ENCODE assay signal across 1 cellular context in the genomic region with DNA sequence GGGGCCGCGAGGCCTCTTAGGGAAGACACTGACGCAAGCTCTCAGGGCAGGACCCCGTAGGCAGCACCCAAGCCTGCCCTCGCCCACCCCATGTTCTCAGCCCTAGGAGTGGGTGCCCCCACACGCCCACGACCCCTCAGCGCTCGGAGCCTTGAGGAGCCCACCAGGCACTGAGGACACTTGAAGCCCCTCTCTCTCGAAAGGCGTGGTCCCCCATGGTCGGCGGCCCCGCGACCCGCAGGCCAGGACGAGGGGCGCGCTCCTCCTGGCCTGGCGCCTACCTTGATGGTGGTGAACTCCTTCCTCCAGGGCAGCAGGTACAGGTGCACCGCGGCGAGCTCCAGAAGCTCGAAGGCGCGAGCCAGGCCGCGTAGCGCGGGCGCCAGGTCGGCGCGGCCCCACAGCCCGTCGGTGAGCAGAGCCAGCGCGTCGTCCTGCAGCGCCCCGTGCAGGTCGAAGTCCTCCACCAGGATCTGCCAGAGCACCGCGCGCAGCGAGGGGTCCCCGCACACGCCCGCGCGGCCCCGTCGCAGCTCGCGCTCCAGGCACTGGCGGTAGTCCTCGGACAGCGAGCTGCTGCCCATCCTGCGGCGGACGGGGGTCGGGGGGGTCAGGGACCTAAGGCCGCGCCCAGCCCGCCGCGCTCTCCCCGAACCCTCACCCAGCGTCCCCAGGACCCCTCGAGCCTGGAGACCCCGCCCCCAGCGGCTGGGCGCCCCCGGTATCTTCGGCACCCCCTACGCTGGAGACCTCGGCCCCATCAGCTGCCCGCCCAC.
A peak's percentile ranks its signal among the peaks of the same experiment; 100 is the strongest.
TF ChIP-seq lines count a peak whose summit lies in the region.

No MANE protein-coding gene starts in this region.

TF ChIP-seq in HepG2, 621 proteins besides CTCF, POLR2A, EP300 and RAD21 (continued from another document and continues in another):
- TF ChIP-seq, protein P1, sequence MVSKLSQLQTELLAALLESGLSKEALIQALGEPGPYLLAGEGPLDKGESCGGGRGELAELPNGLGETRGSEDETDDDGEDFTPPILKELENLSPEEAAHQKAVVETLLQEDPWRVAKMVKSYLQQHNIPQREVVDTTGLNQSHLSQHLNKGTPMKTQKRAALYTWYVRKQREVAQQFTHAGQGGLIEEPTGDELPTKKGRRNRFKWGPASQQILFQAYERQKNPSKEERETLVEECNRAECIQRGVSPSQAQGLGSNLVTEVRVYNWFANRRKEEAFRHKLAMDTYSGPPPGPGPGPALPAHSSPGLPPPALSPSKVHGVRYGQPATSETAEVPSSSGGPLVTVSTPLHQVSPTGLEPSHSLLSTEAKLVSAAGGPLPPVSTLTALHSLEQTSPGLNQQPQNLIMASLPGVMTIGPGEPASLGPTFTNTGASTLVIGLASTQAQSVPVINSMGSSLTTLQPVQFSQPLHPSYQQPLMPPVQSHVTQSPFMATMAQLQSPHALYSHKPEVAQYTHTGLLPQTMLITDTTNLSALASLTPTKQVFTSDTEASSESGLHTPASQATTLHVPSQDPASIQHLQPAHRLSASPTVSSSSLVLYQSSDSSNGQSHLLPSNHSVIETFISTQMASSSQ (IDR thresholded peaks at IDR 0.05; ENCODE audit: low read depth), result no peak
- TF ChIP-seq, protein P1 (CRISPR knock-in tag; IDR thresholded peaks at IDR 0.05; ENCODE audit: borderline replicate concordance), result no peak
- TF ChIP-seq, protein P2, sequence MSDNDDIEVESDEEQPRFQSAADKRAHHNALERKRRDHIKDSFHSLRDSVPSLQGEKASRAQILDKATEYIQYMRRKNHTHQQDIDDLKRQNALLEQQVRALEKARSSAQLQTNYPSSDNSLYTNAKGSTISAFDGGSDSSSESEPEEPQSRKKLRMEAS (IDR thresholded peaks at IDR 0.05), result peak; percentile 91
- TF ChIP-seq ZNF724P (CRISPR knock-in tag; IDR thresholded peaks at IDR 0.05; ENCODE audit: borderline replicate concordance) (0 out of 2 replicates have a peak, but pooled peaks have one; percentile 70), SATB2 (CRISPR knock-in tag; IDR thresholded peaks at IDR 0.05) (0 out of 2 replicates have a peak, but pooled peaks have one; percentile 66), ZNF710 (CRISPR knock-in tag; IDR thresholded peaks at IDR 0.05; ENCODE audit: borderline replicate concordance) (peak; percentile 43; the same call in 1 of the 2 replicates), SPEN (CRISPR knock-in tag; IDR thresholded peaks at IDR 0.05; ENCODE audit: low read depth) (peak; percentile 77; the same call in 1 of the 2 replicates), GZF1 (CRISPR knock-in tag; IDR thresholded peaks at IDR 0.05) (no peak), FOXK1 (CRISPR knock-in tag; IDR thresholded peaks at IDR 0.05; ENCODE audit: borderline replicate concordance, low read depth) (peak; percentile 14; the same call in 1 of the 2 replicates), ZNF451 (CRISPR knock-in tag; IDR thresholded peaks at IDR 0.05) (peak; percentile 70; the same call in 1 of the 2 replicates), GABPA (IDR thresholded peaks at IDR 0.05; ENCODE audit: low read depth, low read length) (no peak), GABPA (CRISPR knock-in tag; IDR thresholded peaks at IDR 0.05; ENCODE audit: low read depth) (no peak), ZNF510 (CRISPR knock-in tag; IDR thresholded peaks at IDR 0.05; ENCODE audit: low read depth) (no peak), ZNF292 (CRISPR knock-in tag; IDR thresholded peaks at IDR 0.05; ENCODE audit: borderline replicate concordance, low read depth) (no peak), GLI4 (CRISPR knock-in tag; IDR thresholded peaks at IDR 0.05; ENCODE audit: borderline replicate concordance) (no peak), SIX4 (CRISPR knock-in tag; IDR thresholded peaks at IDR 0.05) (no peak), ZNF501 (CRISPR knock-in tag; IDR thresholded peaks at IDR 0.05) (peak; percentile 79), ZSCAN9 (CRISPR knock-in tag; IDR thresholded peaks at IDR 0.05; ENCODE audit: borderline replicate concordance) (no peak), ZNF33B (CRISPR knock-in tag; IDR thresholded peaks at IDR 0.05) (no peak), ZSCAN21 (CRISPR knock-in tag; IDR thresholded peaks at IDR 0.05; ENCODE audit: borderline replicate concordance) (peak; percentile 84), NFRKB (IDR thresholded peaks at IDR 0.05) (no peak), TEAD2 (CRISPR knock-in tag; IDR thresholded peaks at IDR 0.05) (0 out of 2 replicates have a peak, but pooled peaks have one; percentile 59), ZNF34 (CRISPR knock-in tag; IDR thresholded peaks at IDR 0.05; ENCODE audit: borderline replicate concordance) (no peak), SRY (CRISPR knock-in tag; IDR thresholded peaks at IDR 0.05) (peak; percentile 33; the same call in 1 of the 2 replicates), CCDC6 (CRISPR knock-in tag; IDR thresholded peaks at IDR 0.05) (peak; percentile 61), ZBTB7A (CRISPR knock-in tag; IDR thresholded peaks at IDR 0.05) (peak; percentile 83), ETV5 (CRISPR knock-in tag; IDR thresholded peaks at IDR 0.05; ENCODE audit: borderline replicate concordance) (peak; percentile 38; the same call in 1 of the 2 replicates), XRCC5 (optimal IDR thresholded peaks at IDR 0.05; ENCODE audit: low read length) (peak; percentile 7), HMG20B (CRISPR knock-in tag; conservative IDR thresholded peaks at IDR 0.05) (0 out of 2 replicates have a peak, but pooled peaks have one; percentile 37), ZNF530 (CRISPR knock-in tag; IDR thresholded peaks at IDR 0.05; ENCODE audit: low read depth) (0 out of 2 replicates have a peak, but pooled peaks have one; percentile 19), TOE1 (CRISPR knock-in tag; IDR thresholded peaks at IDR 0.05) (peak; percentile 29; the same call in 1 of the 2 replicates), HOMEZ (CRISPR knock-in tag; IDR thresholded peaks at IDR 0.05; ENCODE audit: low read depth) (no peak), YEATS4 (CRISPR knock-in tag; IDR thresholded peaks at IDR 0.05; ENCODE audit: borderline replicate concordance) (peak; percentile 63; the same call in 1 of the 2 replicates), TBX2 (CRISPR knock-in tag; IDR thresholded peaks at IDR 0.05; ENCODE audit: borderline replicate concordance) (no peak; the same call in 1 of the 2 replicates), ZBTB14 (CRISPR knock-in tag; IDR thresholded peaks at IDR 0.05) (peak; percentile 55; the same call in 1 of the 2 replicates), NKX3-1 (CRISPR knock-in tag; IDR thresholded peaks at IDR 0.05) (no peak), JUND (CRISPR knock-in tag; IDR thresholded peaks at IDR 0.05) (peak; percentile 19), ZNF577 (CRISPR knock-in tag; IDR thresholded peaks at IDR 0.05; ENCODE audit: borderline replicate concordance, low read depth) (0 out of 2 replicates have a peak, but pooled peaks have one; percentile 69), PRDM15 (CRISPR knock-in tag; IDR thresholded peaks at IDR 0.05) (0 out of 2 replicates have a peak, but pooled peaks have one; percentile 15), MTF2 (CRISPR knock-in tag; IDR thresholded peaks at IDR 0.05; ENCODE audit: borderline replicate concordance) (0 out of 2 replicates have a peak, but pooled peaks have one; percentile 63), ZBTB42 (CRISPR knock-in tag; IDR thresholded peaks at IDR 0.05) (no peak; the same call in 1 of the 2 replicates), ZNF672 (CRISPR knock-in tag; IDR thresholded peaks at IDR 0.05) (no peak; the same call in 1 of the 2 replicates)
- TF ChIP-seq, protein P3, sequence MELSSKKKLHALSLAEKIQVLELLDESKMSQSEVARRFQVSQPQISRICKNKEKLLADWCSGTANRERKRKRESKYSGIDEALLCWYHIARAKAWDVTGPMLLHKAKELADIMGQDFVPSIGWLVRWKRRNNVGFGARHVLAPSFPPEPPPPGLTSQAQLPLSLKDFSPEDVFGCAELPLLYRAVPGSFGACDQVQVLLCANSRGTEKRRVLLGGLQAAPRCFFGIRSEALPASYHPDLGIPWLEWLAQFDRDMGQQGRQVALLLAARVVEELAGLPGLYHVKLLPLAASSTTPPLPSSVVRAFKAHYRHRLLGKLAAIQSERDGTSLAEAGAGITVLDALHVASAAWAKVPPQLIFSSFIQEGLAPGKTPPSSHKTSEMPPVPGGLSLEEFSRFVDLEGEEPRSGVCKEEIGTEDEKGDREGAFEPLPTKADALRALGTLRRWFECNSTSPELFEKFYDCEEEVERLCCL (CRISPR knock-in tag; IDR thresholded peaks at IDR 0.05; ENCODE audit: borderline replicate concordance), result 0 out of 2 replicates have a peak, but pooled peaks have one; percentile 37
- TF ChIP-seq, protein P4, sequence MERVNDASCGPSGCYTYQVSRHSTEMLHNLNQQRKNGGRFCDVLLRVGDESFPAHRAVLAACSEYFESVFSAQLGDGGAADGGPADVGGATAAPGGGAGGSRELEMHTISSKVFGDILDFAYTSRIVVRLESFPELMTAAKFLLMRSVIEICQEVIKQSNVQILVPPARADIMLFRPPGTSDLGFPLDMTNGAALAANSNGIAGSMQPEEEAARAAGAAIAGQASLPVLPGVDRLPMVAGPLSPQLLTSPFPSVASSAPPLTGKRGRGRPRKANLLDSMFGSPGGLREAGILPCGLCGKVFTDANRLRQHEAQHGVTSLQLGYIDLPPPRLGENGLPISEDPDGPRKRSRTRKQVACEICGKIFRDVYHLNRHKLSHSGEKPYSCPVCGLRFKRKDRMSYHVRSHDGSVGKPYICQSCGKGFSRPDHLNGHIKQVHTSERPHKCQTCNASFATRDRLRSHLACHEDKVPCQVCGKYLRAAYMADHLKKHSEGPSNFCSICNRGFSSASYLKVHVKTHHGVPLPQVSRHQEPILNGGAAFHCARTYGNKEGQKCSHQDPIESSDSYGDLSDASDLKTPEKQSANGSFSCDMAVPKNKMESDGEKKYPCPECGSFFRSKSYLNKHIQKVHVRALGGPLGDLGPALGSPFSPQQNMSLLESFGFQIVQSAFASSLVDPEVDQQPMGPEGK (CRISPR knock-in tag; IDR thresholded peaks at IDR 0.05), result peak; percentile 29; the same call in 1 of the 2 replicates
